Comparison of ENCODE assay signal across 32 cellular contexts in genomic region chr14:77924392-77924948, GRCh38.
"Had no signal": no experiment of that assay in that cellular context is flagged by ENCODE, and none has a peak within 500 bp of the region (broad histone marks: within the 10 kb centered on the region; RNA-seq: fewer than 3 reads in every experiment).

No MANE protein-coding gene starts in this region.

- H3K4me3 Mint-ChIP-seq: activated CD4-positive, alpha-beta memory T cell treated with anti-CD3 and anti-CD28 coated beads for 36 hours; activated CD4-positive, alpha-beta T cell treated with anti-CD3 and anti-CD28 coated beads for 36 hours; activated CD4-positive, alpha-beta T cell treated with anti-CD3 and anti-CD28 coated beads, Interleukin-2, amount 10 ng/mL, durations not matched to agents 24 days and 14 days; activated CD8-positive, alpha-beta memory T cell treated with anti-CD3 and anti-CD28 coated beads, Interleukin-2, amount 10 ng/mL, durations not matched to agents 7 days and 5 days; activated CD8-positive, alpha-beta T cell treated with anti-CD3 and anti-CD28 coated beads, Interleukin-2, amount 10 ng/mL, durations not matched to agents 7 days and 5 days; activated naive CD4-positive, alpha-beta T cell treated with anti-CD3 and anti-CD28 coated beads for 36 hours; activated naive CD8-positive, alpha-beta T cell treated with anti-CD3 and anti-CD28 coated beads, Interleukin-2, amount 10 ng/mL, durations not matched to agents 7 days and 5 days; activated T-helper 1 cell treated with anti-CD3 and anti-CD28 coated beads, Interleukin-12 subunit alpha, Interleukin-12 subunit beta, Interleukin-2, Interleukin-4 antibody, amounts not matched to agents 30 ng/mL and 10 ng/mL and 1 ng/mL, durations not matched to agents 14 hours and 24 hours and 36 hours; brain; central memory CD8-positive, alpha-beta T cell; dendritic cell treated with granulocyte-macrophage colony-stimulating factor and Interleukin-4, amounts not matched to agents 40 ng/mL and 50 ng/mL, for 4 days; endodermal cell; T-helper 17 cell; T-helper 2 cell treated with Interferon-gamma antibody and Interleukin-4, amounts not matched to agents 5 μg/mL and 100 μg/mL, for 36 hours had no signal

- H3K27me3 Mint-ChIP-seq: activated CD4-positive, alpha-beta memory T cell treated with anti-CD3 and anti-CD28 coated beads for 36 hours; activated CD4-positive, alpha-beta T cell treated with anti-CD3 and anti-CD28 coated beads for 36 hours; activated CD4-positive, alpha-beta T cell treated with anti-CD3 and anti-CD28 coated beads, Interleukin-2, amount 10 ng/mL, durations not matched to agents 24 days and 14 days; activated CD8-positive, alpha-beta memory T cell treated with anti-CD3 and anti-CD28 coated beads, Interleukin-2, amount 10 ng/mL, durations not matched to agents 7 days and 5 days; activated naive CD8-positive, alpha-beta T cell treated with anti-CD3 and anti-CD28 coated beads, Interleukin-2, amount 10 ng/mL, durations not matched to agents 7 days and 5 days; brain; central memory CD8-positive, alpha-beta T cell; dendritic cell treated with granulocyte-macrophage colony-stimulating factor and Interleukin-4, amounts not matched to agents 40 ng/mL and 50 ng/mL, for 4 days; T-helper 17 cell had no signal

- H3K4me1 Mint-ChIP-seq: activated CD4-positive, alpha-beta T cell treated with anti-CD3 and anti-CD28 coated beads for 36 hours; activated CD4-positive, alpha-beta T cell treated with anti-CD3 and anti-CD28 coated beads, Interleukin-2, amount 10 ng/mL, durations not matched to agents 24 days and 14 days; activated CD8-positive, alpha-beta memory T cell treated with anti-CD3 and anti-CD28 coated beads, Interleukin-2, amount 10 ng/mL, durations not matched to agents 7 days and 5 days; activated naive CD8-positive, alpha-beta T cell treated with anti-CD3 and anti-CD28 coated beads, Interleukin-2, amount 10 ng/mL, durations not matched to agents 7 days and 5 days; central memory CD8-positive, alpha-beta T cell; endodermal cell had no signal

- H3K27ac Mint-ChIP-seq: activated CD4-positive, alpha-beta memory T cell treated with anti-CD3 and anti-CD28 coated beads for 36 hours; activated CD4-positive, alpha-beta T cell treated with anti-CD3 and anti-CD28 coated beads for 36 hours; activated CD4-positive, alpha-beta T cell treated with anti-CD3 and anti-CD28 coated beads, Interleukin-2, amount 10 ng/mL, durations not matched to agents 24 days and 14 days; activated CD8-positive, alpha-beta memory T cell treated with anti-CD3 and anti-CD28 coated beads, Interleukin-2, amount 10 ng/mL, durations not matched to agents 7 days and 5 days; activated CD8-positive, alpha-beta T cell treated with anti-CD3 and anti-CD28 coated beads, Interleukin-2, amount 10 ng/mL, durations not matched to agents 7 days and 5 days; activated naive CD4-positive, alpha-beta T cell treated with anti-CD3 and anti-CD28 coated beads for 36 hours; activated naive CD8-positive, alpha-beta T cell treated with anti-CD3 and anti-CD28 coated beads, Interleukin-2, amount 10 ng/mL, durations not matched to agents 7 days and 5 days; activated T-helper 1 cell treated with anti-CD3 and anti-CD28 coated beads, Interleukin-12 subunit alpha, Interleukin-12 subunit beta, Interleukin-2, Interleukin-4 antibody, amounts not matched to agents 30 ng/mL and 10 ng/mL and 1 ng/mL, durations not matched to agents 14 hours and 24 hours and 36 hours; activated T-helper 2 cell treated with anti-CD3 and anti-CD28 coated beads, Interferon-gamma antibody, Interleukin-2, Interleukin-4, amounts not matched to agents 10 μg/mL and 5 μg/mL and 100 μg/mL, durations not matched to agents 14 hours and 24 hours and 36 hours; dendritic cell treated with granulocyte-macrophage colony-stimulating factor and Interleukin-4, amounts not matched to agents 40 ng/mL and 50 ng/mL, for 4 days; endodermal cell; T-helper 17 cell; T-helper 2 cell treated with Interferon-gamma antibody and Interleukin-4, amounts not matched to agents 5 μg/mL and 100 μg/mL, for 36 hours had no signal

- H3K27me3 ChIP-seq: ascending aorta, breast epithelium, dorsolateral prefrontal cortex, gastroesophageal sphincter had no signal

- H3K36me3 Mint-ChIP-seq: activated CD8-positive, alpha-beta memory T cell treated with anti-CD3 and anti-CD28 coated beads, Interleukin-2, amount 10 ng/mL, durations not matched to agents 7 days and 5 days; activated naive CD8-positive, alpha-beta T cell treated with anti-CD3 and anti-CD28 coated beads, Interleukin-2, amount 10 ng/mL, durations not matched to agents 7 days and 5 days had no signal

- H3K27ac ChIP-seq: ascending aorta, breast epithelium, coronary artery, dorsolateral prefrontal cortex, gastroesophageal sphincter had no signal

- H3K4me1 ChIP-seq: ascending aorta, breast epithelium, gastroesophageal sphincter had no signal

- H3K9me3 Mint-ChIP-seq: activated T-helper 2 cell treated with anti-CD3 and anti-CD28 coated beads, Interferon-gamma antibody, Interleukin-2, Interleukin-4, amounts not matched to agents 10 μg/mL and 5 μg/mL and 100 μg/mL, durations not matched to agents 14 hours and 24 hours and 36 hours; central memory CD8-positive, alpha-beta T cell; dendritic cell treated with granulocyte-macrophage colony-stimulating factor and Interleukin-4, amounts not matched to agents 40 ng/mL and 50 ng/mL, for 4 days; T-helper 2 cell treated with Interferon-gamma antibody and Interleukin-4, amounts not matched to agents 5 μg/mL and 100 μg/mL, for 36 hours had no signal

- ATAC-seq: activated CD4-positive, alpha-beta T cell treated with anti-CD3 and anti-CD28 coated beads for 36 hours; activated CD8-positive, alpha-beta memory T cell treated with anti-CD3 and anti-CD28 coated beads, Interleukin-2, amount 10 ng/mL, durations not matched to agents 7 days and 5 days; activated CD8-positive, alpha-beta T cell treated with anti-CD3 and anti-CD28 coated beads, Interleukin-2, amount 10 ng/mL, durations not matched to agents 7 days and 5 days; activated naive CD4-positive, alpha-beta T cell treated with anti-CD3 and anti-CD28 coated beads, Interleukin-2, amount 50 U/mL, for 72 hours; esophagus mucosa; gastroesophageal sphincter; T-helper 17 cell had no signal

- H3K4me3 ChIP-seq: ascending aorta, breast epithelium, coronary artery, dorsolateral prefrontal cortex, gastroesophageal sphincter had no signal

- H3K36me3 ChIP-seq: breast epithelium had no signal

- DNase-seq: activated CD4-positive, alpha-beta memory T cell treated with anti-CD3 and anti-CD28 coated beads for 36 hours; activated CD4-positive, alpha-beta T cell treated with anti-CD3 and anti-CD28 coated beads for 36 hours; activated CD4-positive, alpha-beta T cell treated with anti-CD3 and anti-CD28 coated beads, Interleukin-2, amount 10 ng/mL, durations not matched to agents 24 days and 14 days; activated CD4-positive, CD25-positive, alpha-beta regulatory T cell; activated CD4-positive, CD25-positive, alpha-beta regulatory T cell treated with anti-CD3 and anti-CD28 coated beads, Interleukin-2, amount 50 U/mL, for 72 hours; activated CD8-positive, alpha-beta memory T cell treated with anti-CD3 and anti-CD28 coated beads, Interleukin-2, amount 10 ng/mL, durations not matched to agents 7 days and 5 days; activated CD8-positive, alpha-beta memory T cell treated with anti-CD3 and anti-CD28 coated beads, Interleukin-2, amount 50 U/mL, for 4 hours; activated CD8-positive, alpha-beta T cell treated with anti-CD3 and anti-CD28 coated beads, Interleukin-2, amount 10 ng/mL, durations not matched to agents 7 days and 5 days; activated effector memory CD4-positive, alpha-beta T cell treated with anti-CD3 and anti-CD28 coated beads, Interleukin-2, amount 50 U/mL, for 16 hours; activated naive CD4-positive, alpha-beta T cell treated with anti-CD3 and anti-CD28 coated beads for 36 hours; activated naive CD8-positive, alpha-beta T cell treated with anti-CD3 and anti-CD28 coated beads, Interleukin-2, amount 10 ng/mL, durations not matched to agents 7 days and 5 days; activated T-cell treated with anti-CD3 and anti-CD28 coated beads, Interleukin-2, amount 50 U/mL, for 1 hour; activated T-cell treated with anti-CD3 and anti-CD28 coated beads, Interleukin-2, amount 50 U/mL, for 48 hours; dorsolateral prefrontal cortex; effector memory CD4-positive, alpha-beta T cell; endodermal cell; foreskin fibroblast; T-helper 1 cell; T-helper 17 cell; T1000 had no signal

- H3K9me3 ChIP-seq: ascending aorta, breast epithelium, gastroesophageal sphincter had no signal
